ENCODE assay signal across 31 cellular contexts in the genomic region with DNA sequence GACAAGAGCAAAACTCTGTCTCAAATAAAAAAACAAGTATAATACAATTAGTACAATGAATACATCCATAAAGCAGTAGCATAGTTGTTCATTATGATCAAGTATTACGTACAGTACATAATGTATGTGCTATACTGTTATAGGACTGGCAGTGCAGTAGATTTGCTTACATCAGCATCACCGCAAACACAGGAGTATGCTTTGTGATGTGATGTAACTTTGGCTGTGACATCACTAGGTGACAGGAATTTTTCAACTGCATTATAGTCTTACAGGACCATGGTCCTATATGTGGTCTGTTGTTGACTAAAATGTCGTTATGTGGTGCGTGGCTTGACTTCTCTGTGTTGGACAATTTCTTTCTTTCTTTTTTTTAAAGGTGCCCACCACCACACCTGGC.
"Had no signal": no experiment of that assay in that cellular context is flagged by ENCODE, and none has a peak within 500 bp of the region (broad histone marks: within the 10 kb centered on the region; RNA-seq: fewer than 3 reads in every experiment).

No MANE protein-coding gene starts in this region.

- H3K27me3 ChIP-seq: neural progenitor cell, sigmoid colon, suprapubic skin, tibial artery, upper lobe of right lung had no signal

- DNase-seq: activated CD4-positive, alpha-beta memory T cell treated with anti-CD3 and anti-CD28 coated beads for 36 hours; activated CD4-positive, alpha-beta T cell treated with anti-CD3 and anti-CD28 coated beads, Interleukin-2, amount 10 ng/mL, durations not matched to agents 24 days and 14 days; activated CD4-positive, CD25-positive, alpha-beta regulatory T cell treated with anti-CD3 and anti-CD28 coated beads, Interleukin-2, amount 50 U/mL, for 72 hours; activated CD8-positive, alpha-beta memory T cell treated with anti-CD3 and anti-CD28 coated beads, Interleukin-2, amount 50 U/mL, for 4 hours; activated naive CD8-positive, alpha-beta T cell treated with anti-CD3 and anti-CD28 coated beads, Interleukin-2, amount 50 U/mL, for 24 hours; activated T-cell treated with anti-CD3 and anti-CD28 coated beads, Interleukin-2, amount 50 U/mL, for 4 hours; amygdala; caudate nucleus; cortex of kidney; head of caudate nucleus; hippocampal formation; left cardiac atrium; naive thymus-derived CD4-positive, alpha-beta T cell; occipital lobe; sigmoid colon; small intestine; stimulated activated CD4-positive, alpha-beta T cell treated with anti-CD3 and anti-CD28 coated beads, Interleukin-1b, Interleukin-23, amount 100 ng/mL, for 48 hours; stimulated activated CD4-positive, alpha-beta T cell treated with anti-CD3 and anti-CD28 coated beads, Interleukin-4, amount 100 ng/mL, for 4 hours; stimulated activated CD8-positive, alpha-beta memory T cell treated with anti-CD3 and anti-CD28 coated beads, Interleukin-4, amount 100 ng/mL, for 48 hours; stimulated activated naive CD4-positive, alpha-beta T cell; T1000; upper lobe of right lung; WERI-Rb-1 had no signal

- H3K27ac Mint-ChIP-seq: activated CD4-positive, alpha-beta memory T cell treated with anti-CD3 and anti-CD28 coated beads for 36 hours; activated CD4-positive, alpha-beta T cell treated with anti-CD3 and anti-CD28 coated beads, Interleukin-2, amount 10 ng/mL, durations not matched to agents 24 days and 14 days; activated naive CD4-positive, alpha-beta T cell treated with anti-CD3 and anti-CD28 coated beads, Interleukin-2, amount 50 U/mL, for 24 hours; activated T-helper 2 cell treated with anti-CD3 and anti-CD28 coated beads, Interferon-gamma antibody, Interleukin-2, Interleukin-4, amounts not matched to agents 10 μg/mL and 5 μg/mL and 100 μg/mL, durations not matched to agents 14 hours and 24 hours and 36 hours; mesothelial cell of epicardium; neural progenitor cell; progenitor cell of endocrine pancreas; T-helper 1 cell treated with Interleukin-12 subunit alpha and Interleukin-12 subunit beta and Interleukin-4 antibody, amounts not matched to agents 30 μg/mL and 1 μg/mL, for 36 hours had no signal

- H3K4me3 ChIP-seq: neural progenitor cell, sigmoid colon, suprapubic skin, tibial artery, upper lobe of right lung had no signal

- H3K27ac ChIP-seq: neural progenitor cell, sigmoid colon, suprapubic skin, tibial artery, upper lobe of right lung, WERI-Rb-1 had no signal

- H3K4me3 Mint-ChIP-seq: activated CD4-positive, alpha-beta memory T cell treated with anti-CD3 and anti-CD28 coated beads for 36 hours; activated CD4-positive, alpha-beta T cell treated with anti-CD3 and anti-CD28 coated beads, Interleukin-2, amount 10 ng/mL, durations not matched to agents 24 days and 14 days; activated naive CD4-positive, alpha-beta T cell treated with anti-CD3 and anti-CD28 coated beads, Interleukin-2, amount 50 U/mL, for 24 hours; activated naive CD8-positive, alpha-beta T cell treated with anti-CD3 and anti-CD28 coated beads, Interleukin-2, amount 50 U/mL, for 24 hours; activated T-cell treated with anti-CD3 and anti-CD28 coated beads, Interleukin-2, amount 50 U/mL, for 4 hours; mesothelial cell of epicardium; naive thymus-derived CD4-positive, alpha-beta T cell; neural progenitor cell; T-helper 1 cell treated with Interleukin-12 subunit alpha and Interleukin-12 subunit beta and Interleukin-4 antibody, amounts not matched to agents 30 μg/mL and 1 μg/mL, for 36 hours had no signal

- ATAC-seq: activated naive CD8-positive, alpha-beta T cell treated with anti-CD3 and anti-CD28 coated beads, Interleukin-2, amount 50 U/mL, for 24 hours; activated T-cell treated with anti-CD3 and anti-CD28 coated beads, Interleukin-2, amount 50 U/mL, for 4 hours; left cardiac atrium; naive thymus-derived CD4-positive, alpha-beta T cell; upper lobe of right lung had no signal

- H3K36me3 Mint-ChIP-seq: activated naive CD4-positive, alpha-beta T cell treated with anti-CD3 and anti-CD28 coated beads, Interleukin-2, amount 50 U/mL, for 24 hours; mesothelial cell of epicardium; neural progenitor cell had no signal

- H3K36me3 ChIP-seq: neural progenitor cell, sigmoid colon, suprapubic skin, tibial artery, upper lobe of right lung, WERI-Rb-1 had no signal

- H3K9me3 ChIP-seq: sigmoid colon, suprapubic skin, tibial artery, upper lobe of right lung had no signal

- H3K27me3 Mint-ChIP-seq: activated CD4-positive, alpha-beta memory T cell treated with anti-CD3 and anti-CD28 coated beads for 36 hours; activated CD4-positive, alpha-beta T cell treated with anti-CD3 and anti-CD28 coated beads, Interleukin-2, amount 10 ng/mL, durations not matched to agents 24 days and 14 days; activated naive CD4-positive, alpha-beta T cell treated with anti-CD3 and anti-CD28 coated beads, Interleukin-2, amount 50 U/mL, for 24 hours; activated naive CD8-positive, alpha-beta T cell treated with anti-CD3 and anti-CD28 coated beads, Interleukin-2, amount 50 U/mL, for 24 hours; naive thymus-derived CD4-positive, alpha-beta T cell; progenitor cell of endocrine pancreas had no signal

- H3K9me3 Mint-ChIP-seq: activated CD4-positive, alpha-beta memory T cell treated with anti-CD3 and anti-CD28 coated beads for 36 hours; activated CD4-positive, alpha-beta T cell treated with anti-CD3 and anti-CD28 coated beads, Interleukin-2, amount 10 ng/mL, durations not matched to agents 24 days and 14 days; activated naive CD4-positive, alpha-beta T cell treated with anti-CD3 and anti-CD28 coated beads, Interleukin-2, amount 50 U/mL, for 24 hours; activated naive CD8-positive, alpha-beta T cell treated with anti-CD3 and anti-CD28 coated beads, Interleukin-2, amount 50 U/mL, for 24 hours; activated T-cell treated with anti-CD3 and anti-CD28 coated beads, Interleukin-2, amount 50 U/mL, for 4 hours; activated T-helper 2 cell treated with anti-CD3 and anti-CD28 coated beads, Interferon-gamma antibody, Interleukin-2, Interleukin-4, amounts not matched to agents 10 μg/mL and 5 μg/mL and 100 μg/mL, durations not matched to agents 14 hours and 24 hours and 36 hours; mesothelial cell of epicardium; naive thymus-derived CD4-positive, alpha-beta T cell; neural progenitor cell; T-helper 1 cell treated with Interleukin-12 subunit alpha and Interleukin-12 subunit beta and Interleukin-4 antibody, amounts not matched to agents 30 μg/mL and 1 μg/mL, for 36 hours had no signal

- H3K4me1 ChIP-seq: neural progenitor cell had no signal
